8 cellular contexts compared by ENCODE assay signal in genomic region chr21:37220981-37221664, GRCh38. TPM values are rescaled to one million over a fixed set of nuclear protein-coding genes. Genes with fewer than 3 reads are reported as not detected.
DNase-seq lines count a peak whose midpoint lies in the region; ATAC-seq and TF ChIP-seq lines count a peak whose summit lies in the region.

No MANE protein-coding gene starts in this region.

- peaks cover 0 to 7% (median 0%) of the 10 kb centered on the region in 11 experiments; a peak in 6 of 22 replicates for H4K20me1 ChIP-seq in BLaER1 treated with 17β-estradiol and CSF1 and Interleukin-3, amounts not matched to agents 10 nM and 100 nM

- H3K9ac ChIP-seq in BLaER1 treated with 17β-estradiol and CSF1 and Interleukin-3, amounts not matched to agents 10 nM and 100 nM, result peak overlapping the region; percentile 53 to 89 (median 82)

- H3K27me3 ChIP-seq in BLaER1 treated with 17β-estradiol and CSF1 and Interleukin-3, amounts not matched to agents 10 nM and 100 nM, result no peaks in the 10 kb centered on the region
- no peaks in the 10 kb centered on the region for H3K27me3 ChIP-seq in dorsolateral prefrontal cortex

- H3K4me2 ChIP-seq in BLaER1 treated with 17β-estradiol and CSF1 and Interleukin-3, amounts not matched to agents 10 nM and 100 nM, result peak overlapping the region; percentile 71 to 95 (median 89)

- peaks cover 28 to 56% (median 46%) of the 10 kb centered on the region in 10 experiments for H3K4me1 ChIP-seq in BLaER1 treated with 17β-estradiol and CSF1 and Interleukin-3, amounts not matched to agents 10 nM and 100 nM

- H3K27ac ChIP-seq in BLaER1 treated with 17β-estradiol and CSF1 and Interleukin-3, amounts not matched to agents 10 nM and 100 nM, result peak overlapping the region; percentile 53 to 88 (median 83); a peak in 21 of 22 replicates
- H3K27ac ChIP-seq in dorsolateral prefrontal cortex, result peak overlapping the region; percentile 2 to 93 (median 82)

- ATAC-seq in HG03457 (IDR thresholded peaks at IDR 0.05; ENCODE audit: unreplicated experiment), result peak; percentile 68

- no peaks in the 10 kb centered on the region; a peak in 1 of 22 replicates for H3K9me3 ChIP-seq in BLaER1 treated with 17β-estradiol and CSF1 and Interleukin-3, amounts not matched to agents 10 nM and 100 nM (replicated peaks in 1 of 11)

- intact Hi-C loops in dorsolateral prefrontal cortex (cut with DNase I), result loop anchor here (1.0 to 10.0 kb wide), 7 partner anchors 46 to 454 kb away; partner anchors contain the start of genes DYRK1A (in 2 of the 2), VPS26C (in 2 of the 2), PIGP (in 1 of the 2) and TTC3 (in 1 of the 2)
- intact Hi-C loops in lower leg skin (cut with DNase I; ENCODE audit: low total_unique reads), result no loop called here

- 9 to 13% methylated on average over 17 to 41 of the region's 46 CpGs for WGBS in lower leg skin, 2 donors

- H3K36me3 ChIP-seq in BLaER1 treated with 17β-estradiol and CSF1 and Interleukin-3, amounts not matched to agents 10 nM and 100 nM, result peaks cover 20 to 33% (median 26%) of the 10 kb centered on the region in 11 experiments

- no peak for TF ChIP-seq POLR2A in lower leg skin (IDR thresholded peaks at IDR 0.05)

- DNase-seq in GM19240 (ENCODE audit: insufficient read length, low spot score) (peak; percentile 79), NCI-H526 treated with DMSO at 0.1 percent for 48 hours (lab: John Stamatoyannopoulos, UW) (peak; percentile 68), dorsolateral prefrontal cortex (peak; percentile 91 to 97 (median 96)), lower leg skin (ENCODE audit: low spot score in 2 of 2) (peak; percentile 94 to 99)
- DNase-seq in activated CD4-positive, alpha-beta T cell treated with anti-CD3 and anti-CD28 coated beads, Interleukin-2, amount 50 U/mL, for 4 hours, result peak; percentile 96 to 97
- peak; percentile 96 to 97 for DNase-seq in stimulated activated CD4-positive, alpha-beta T cell treated with anti-CD3 and anti-CD28 coated beads, Interleukin-4, amount 100 ng/mL, for 48 hours (ENCODE audit: low read depth in 2 of 2)

- TF ChIP-seq CTCF in dorsolateral prefrontal cortex (IDR thresholded peaks at IDR 0.05 in 54 of 56, conservative IDR thresholded peaks at IDR 0.05 in 2 of 56; ENCODE audit: low read depth in 1 of 56, partially characterized antibody in 56 of 56) (peak; percentile 52 to 92 (median 74)), lower leg skin (IDR thresholded peaks at IDR 0.05) (no peak)

- H3K4me3 ChIP-seq in BLaER1 treated with 17β-estradiol and CSF1 and Interleukin-3, amounts not matched to agents 10 nM and 100 nM, result peak overlapping the region; percentile 58 to 79 (median 70)
- H3K4me3 ChIP-seq in dorsolateral prefrontal cortex, result peak overlapping the region; percentile 39 to 96 (median 79)
- H3K4me3 ChIP-seq in lower leg skin (ENCODE audit: low read depth, poor library complexity, severe bottlenecking), result peak overlapping the region; percentile 64

RNA-seq across cellular contexts. Expression of gene VPS26C, which starts 46.0 kb away (rescaled TPM):
- total RNA-seq in dorsolateral prefrontal cortex (10 to 100 TPM; 32.9 to 58.9 (median 44.4) TPM), lower leg skin (10 to 100 TPM; 40.8 to 69.9 (median 49.2) TPM)

Comparison
In these comparisons a context has a peak if more than half of its experiments do, and no peak if none do; other contexts are left out.
1. Peak in every context shown above with its lines: DNase-seq, ATAC-seq, H3K4me3 ChIP-seq and H3K27ac ChIP-seq.
2. CTCF ChIP-seq: peak in dorsolateral prefrontal cortex (56 of 56); none in lower leg skin (0 of 3).